11 cellular contexts compared by ENCODE assay signal in genomic region chr16:71425746-71426068, GRCh38. TPM values are rescaled to one million over a fixed set of nuclear protein-coding genes. Genes with fewer than 3 reads are reported as not detected.
A peak's percentile ranks its signal among the peaks of the same experiment; 100 is the strongest.
DNase-seq lines count a peak whose midpoint lies in the region; ATAC-seq and TF ChIP-seq lines count a peak whose summit lies in the region.
"Had no signal": no experiment of that assay in that cellular context is flagged by ENCODE, and none has a peak within 500 bp of the region (broad histone marks: within the 10 kb centered on the region; RNA-seq: fewer than 3 reads in every experiment).

No MANE protein-coding gene starts in this region.

- H2AK5ac ChIP-seq in mesenchymal stem cell (ENCODE audit: low read length, severe bottlenecking) = no peak overlapping the region

- H2AFZ ChIP-seq in mesenchymal stem cell (ENCODE audit: low read depth, low read length) = no peak overlapping the region

- WGBS in mesenchymal stem cell = 3% methylated on average over 18 of the region's 18 CpGs

- H3K18ac ChIP-seq in mesenchymal stem cell (ENCODE audit: low read depth in 1 of 2, low read length in 2 of 2) = no peak overlapping the region

- H3K9ac ChIP-seq in mesenchymal stem cell (ENCODE audit: low read length) = no peak overlapping the region

- peak overlapping the region; percentile 32 for H3K4me2 ChIP-seq in mesenchymal stem cell (ENCODE audit: low read length, poor library complexity, severe bottlenecking)

- H3K79me1 ChIP-seq in mesenchymal stem cell (replicated peaks; ENCODE audit: low read length, poor library complexity, severe bottlenecking) = no peaks in the 10 kb centered on the region

- H3K4ac ChIP-seq in mesenchymal stem cell (ENCODE audit: low read depth in 1 of 2, low read length in 2 of 2) = no peak overlapping the region

- no peak overlapping the region for H4K8ac ChIP-seq in mesenchymal stem cell (ENCODE audit: low read length)

- no peak overlapping the region for H2BK120ac ChIP-seq in mesenchymal stem cell (ENCODE audit: low read depth, low read length)

- H3K4me3 ChIP-seq in choroid plexus epithelial cell (ENCODE audit: low read depth, low read length) (peak overlapping the region; percentile 49), mesenchymal stem cell (ENCODE audit: insufficient read depth in 1 of 2, low read depth in 1 of 2, low read length in 2 of 2) (peak overlapping the region; percentile 27 to 66)

- no peak overlapping the region for H2BK15ac ChIP-seq in mesenchymal stem cell (ENCODE audit: low read depth, poor library complexity, severe bottlenecking)

- no peak overlapping the region for H3K27ac ChIP-seq in mesenchymal stem cell (ENCODE audit: low read length, poor library complexity, severe bottlenecking)

- H2BK5ac ChIP-seq in mesenchymal stem cell (ENCODE audit: low read depth, low read length, poor library complexity, severe bottlenecking) = no peak overlapping the region

- no peaks in the 10 kb centered on the region for H3K36me3 ChIP-seq in mesenchymal stem cell (ENCODE audit: control insufficient read depth in 1 of 2, insufficient read depth in 2 of 2, low read depth in 1 of 2, low read length in 2 of 2)

- no peak overlapping the region for H2BK12ac ChIP-seq in mesenchymal stem cell (ENCODE audit: low read length in 2 of 2)

- no peaks in the 10 kb centered on the region for H3K9me3 ChIP-seq in mesenchymal stem cell (ENCODE audit: control insufficient read depth, low read length)

- H3K14ac ChIP-seq in mesenchymal stem cell (ENCODE audit: low read length in 2 of 2) = no peak overlapping the region

- ATAC-seq in left ventricle myocardium superior (no peak), HG03045 (IDR thresholded peaks at IDR 0.05; ENCODE audit: unreplicated experiment) (no peak)

- peaks cover 30% of the 10 kb centered on the region in 2 experiments for H3K27me3 ChIP-seq in mesenchymal stem cell (ENCODE audit: control insufficient read depth in 1 of 2, insufficient read depth in 1 of 2, low read length in 2 of 2)

- no peak for TF ChIP-seq CTCF in choroid plexus epithelial cell (conservative IDR thresholded peaks at IDR 0.05; ENCODE audit: low read depth, low read length)

- intact Hi-C loops in cardiac septum (cut with DNase I) = no loop called here
- intact Hi-C loops in left ventricle myocardium superior (cut with micrococcal nuclease) = no loop called here
- intact Hi-C loops in posterior cingulate gyrus (cut with DNase I) = no loop called here

- peak; percentile 53 for DNase-seq in cardiac septum (ENCODE audit: low spot score)
- no peak for DNase-seq in left ventricle myocardium superior
- no peak for DNase-seq in choroid plexus epithelial cell (ENCODE audit: low read depth)
- no peak for DNase-seq in mesenchymal stem cell
- no peak for DNase-seq in posterior cingulate gyrus
- no peak for DNase-seq in H4 (ENCODE audit: low spot score)
- DNase-seq in stimulated activated naive CD4-positive, alpha-beta T cell (lab: John Stamatoyannopoulos, UW) = no peak

- no peak overlapping the region for H4K91ac ChIP-seq in mesenchymal stem cell (ENCODE audit: low read length)

- H3K4me1 ChIP-seq in mesenchymal stem cell (ENCODE audit: control insufficient read depth, insufficient read depth, low read depth, low read length) = peaks cover 7% of the 10 kb centered on the region

- no peak overlapping the region for H3K23ac ChIP-seq in mesenchymal stem cell (ENCODE audit: low read length in 2 of 2)

RNA-seq across cellular contexts. Expression of gene TLE7, which starts 16.1 kb away (rescaled TPM):
- total RNA-seq in cardiac septum (not detected), left ventricle myocardium superior (not detected)
- not detected for polyA plus RNA-seq in mesenchymal stem cell (2013, experiment 1 of 2)
- polyA plus RNA-seq in mesenchymal stem cell (2013, experiment 2 of 2) = not detected
- not detected in 2 replicates for total RNA-seq in H4 (2014; rRNA removed; shearing (Covaris generic))
- total RNA-seq: glomerular endothelial cell, HT1080, lower leg skin had no signal

RNA-seq across cellular contexts. Expression of gene ZNF23, which starts 36.3 kb away (rescaled TPM):
- total RNA-seq in cardiac septum (5.9 TPM), left ventricle myocardium superior (5.4 TPM)
- 6.0 TPM for polyA plus RNA-seq in mesenchymal stem cell (2013, experiment 1 of 2)
- polyA plus RNA-seq in mesenchymal stem cell (2013, experiment 2 of 2) = 6.4 TPM
- 9.0 and 10.0 TPM in 2 replicates for total RNA-seq in H4 (2014; rRNA removed; shearing (Covaris generic))
